Comparison of ENCODE assay signal across 14 cellular contexts in genomic region chr4:184402740-184403383, GRCh38.
A peak's percentile ranks its signal among the peaks of the same experiment; 100 is the strongest.
DNase-seq lines count a peak whose midpoint lies in the region; ATAC-seq, FAIRE-seq and TF ChIP-seq lines count a peak whose summit lies in the region.
"Had no signal": no experiment of that assay in that cellular context is flagged by ENCODE, and none has a peak within 500 bp of the region (broad histone marks: within the 10 kb centered on the region; RNA-seq: fewer than 3 reads in every experiment).

No MANE protein-coding gene starts in this region.

- DNase-seq in HepG2 (ENCODE audit: low spot score) (no peak), right lobe of liver (no peak), WTC11 (ENCODE audit: low spot score) (no peak), memory B cell (ENCODE audit: low spot score in 2 of 2) (no peak), NCI-H2081 treated with DMSO at 0.1 percent for 48 hours (lab: John Stamatoyannopoulos, UW) (no peak), cerebellar nuclear complex (lab: John Stamatoyannopoulos, UW) (no peak), SIG-M5 treated with dmso at 0.1 percent for 504 hours (lab: John Stamatoyannopoulos, UW; ENCODE audit: unreplicated experiment) (no peak)
- no peak for DNase-seq in effector CD8-positive, alpha-beta T cell (lab: John Stamatoyannopoulos, UW)
- DNase-seq: activated CD4-positive, CD25-positive, alpha-beta regulatory T cell treated with anti-CD3 and anti-CD28 coated beads, Interleukin-2, amount 50 U/mL, for 72 hours; activated T-cell treated with anti-CD3 and anti-CD28 coated beads for 4 hours; HCEC 1CT; NCI-H2029 treated with DMSO at 0.1 percent for 48 hours; NCI-H69; T-cell had no signal

- H3K4me2 ChIP-seq in HepG2 (ENCODE audit: low read depth, low read length) = no peak overlapping the region

- intact Hi-C loops in HepG2 (cut with micrococcal nuclease; ENCODE audit: unreplicated experiment) = no loop called here
- intact Hi-C loops in right lobe of liver (cut with DNase I) = no loop called here

- peaks cover 25 to 60% of the 10 kb centered on the region in 2 experiments for H3K36me3 ChIP-seq in HepG2 (replicated peaks in 1 of 2; ENCODE audit: control insufficient read depth in 1 of 2, insufficient read depth in 2 of 2, low read length in 2 of 2)
- peaks cover 5 to 54% (median 13%) of the 10 kb centered on the region in 4 donors for H3K36me3 ChIP-seq in right lobe of liver

- TF ChIP-seq EP300 in HepG2 (IDR thresholded peaks at IDR 0.05; ENCODE audit: low read depth in 2 of 2, low read length in 2 of 2) = no peak
- TF ChIP-seq EP300 in HepG2 (CRISPR knock-in tag; IDR thresholded peaks at IDR 0.05; ENCODE audit: borderline replicate concordance) = no peak

- FAIRE-seq in HepG2 (lab: Jason Lieb, UNC) = no peak

- H2AFZ ChIP-seq in HepG2 (ENCODE audit: low read length) = no peak overlapping the region

- no peaks in the 10 kb centered on the region for H4K20me1 ChIP-seq in HepG2 (ENCODE audit: insufficient read depth, low read length)

- no peaks in the 10 kb centered on the region for H3K27me3 ChIP-seq in HepG2 (ENCODE audit: control insufficient read depth in 1 of 2, insufficient read depth in 2 of 2, low read length in 2 of 2)
- no peaks in the 10 kb centered on the region for H3K27me3 ChIP-seq in right lobe of liver

- TF ChIP-seq CTCF in HepG2 (CRISPR knock-in tag; IDR thresholded peaks at IDR 0.05) (no peak), right lobe of liver (IDR thresholded peaks at IDR 0.05) (no peak), WTC11 (IDR thresholded peaks at IDR 0.05) (no peak)

- peaks cover 46% of the 10 kb centered on the region for H3K4me1 Mint-ChIP-seq in WTC11
- H3K4me1 Mint-ChIP-seq in memory B cell = peaks cover 16% of the 10 kb centered on the region

- H3K9me3 ChIP-seq in HepG2 (ENCODE audit: low read length) = no peaks in the 10 kb centered on the region
- H3K9me3 ChIP-seq in right lobe of liver = no peaks in the 10 kb centered on the region

- WGBS in HepG2 (ENCODE audit: low lambda C conversion rate) = 92% methylated on average over 14 of the region's 14 CpGs
- 83% methylated on average over 13 of the region's 14 CpGs for WGBS in right lobe of liver (ENCODE audit: insufficient coverage, low coverage, low lambda C conversion rate, missing lambda C conversion rate)

- H3K4me3 ChIP-seq in HepG2 (replicated peaks in 1 of 3; ENCODE audit: insufficient read depth in 1 of 3, low read depth in 2 of 3, low read length in 3 of 3) = no peak overlapping the region
- H3K4me3 ChIP-seq in right lobe of liver = no peak overlapping the region

- H3K27ac Mint-ChIP-seq in WTC11 = peak overlapping the region; percentile 99
- peak overlapping the region; percentile 41 for H3K27ac Mint-ChIP-seq in memory B cell

- no TSS peak for BruUV-seq in HepG2 (replicated peaks; lab: Mats Ljungman, UMichigan)

- H3K4me1 ChIP-seq in HepG2 (ENCODE audit: insufficient read depth, low read length) (no peaks in the 10 kb centered on the region), right lobe of liver (peaks cover 0 to 12% (median 0%) of the 10 kb centered on the region in 4 donors)

- POLR2A ChIA-PET in HepG2 (lab: Yijun Ruan, JAX) (no interaction called here), WTC11 (lab: Charles Lee) (no interaction called here)

- in situ Hi-C loops in HepG2 (cut with HindIII; ENCODE audit: extremely low pct_ligation_motif_present, low pct_unique_long_range_greater_than_20kb) = no loop called here

- no peak overlapping the region for H3K9ac ChIP-seq in HepG2 (ENCODE audit: insufficient read depth, low read depth, low read length)

- H3K27ac ChIP-seq in HepG2 (ENCODE audit: extremely low read length, insufficient read depth, low read length) = no peak overlapping the region
- H3K27ac ChIP-seq in right lobe of liver = no peak overlapping the region

- H3K9me3 Mint-ChIP-seq in WTC11 (no peaks in the 10 kb centered on the region), memory B cell (no peaks in the 10 kb centered on the region)
- H3K9me3 Mint-ChIP-seq: T-cell had no signal

- H3K4me3 Mint-ChIP-seq in WTC11 (no peak overlapping the region; the same call in 1 of the 2 replicates), memory B cell (no peak overlapping the region)
- H3K4me3 Mint-ChIP-seq: T-cell had no signal

- ATAC-seq in HepG2 (no peak), right lobe of liver (no peak), WTC11 (no peak), memory B cell (ENCODE audit: low read depth) (no peak)
- ATAC-seq: T-cell had no signal

- no peaks in the 10 kb centered on the region for H3K79me2 ChIP-seq in HepG2 (ENCODE audit: insufficient read depth, low read length)

- TF ChIP-seq RAD21 in HepG2 (CRISPR knock-in tag; IDR thresholded peaks at IDR 0.05) = no peak

- CTCF ChIA-PET in HepG2 (lab: Yijun Ruan, JAX; ENCODE audit: low intra/inter-chr PET ratio, low total read pairs) (no interaction called here), WTC11 (lab: Charles Lee) (interaction anchor here (1.8 kb wide), 1 partner anchor 139 kb away, joined by 5 read pairs; no protein-coding TSS in a partner anchor)

- H3K36me3 Mint-ChIP-seq in WTC11 = peaks cover 31% of the 10 kb centered on the region
- peaks cover 55% of the 10 kb centered on the region for H3K36me3 Mint-ChIP-seq in memory B cell

- TF ChIP-seq POLR2A in HepG2 (IDR thresholded peaks at IDR 0.05; ENCODE audit: insufficient read depth in 1 of 2, low read depth in 2 of 2, low read length in 2 of 2) (no peak), right lobe of liver (IDR thresholded peaks at IDR 0.05) (no peak)

- no peaks in the 10 kb centered on the region for H3K27me3 Mint-ChIP-seq in WTC11 (ENCODE audit: low read depth)
- H3K27me3 Mint-ChIP-seq in memory B cell = no peaks in the 10 kb centered on the region
- H3K27me3 Mint-ChIP-seq: T-cell had no signal

TF ChIP-seq in HepG2, 621 proteins besides CTCF, POLR2A, EP300 and RAD21:
- TF ChIP-seq NFE2 (CRISPR knock-in tag; IDR thresholded peaks at IDR 0.05) (no peak), E2F1 (CRISPR knock-in tag; IDR thresholded peaks at IDR 0.05) (no peak), MED1 (CRISPR knock-in tag; IDR thresholded peaks at IDR 0.05) (no peak), GZF1 (CRISPR knock-in tag; IDR thresholded peaks at IDR 0.05) (peak; percentile 98)

TF ChIP-seq in WTC11, 78 proteins besides CTCF, POLR2A, EP300 and RAD21:
- TF ChIP-seq TP53 (CRISPR knock-in tag; IDR thresholded peaks at IDR 0.05) (no peak), E2F4 (CRISPR knock-in tag; IDR thresholded peaks at IDR 0.05; ENCODE audit: borderline replicate concordance, low read depth) (no peak), AR (CRISPR knock-in tag; IDR thresholded peaks at IDR 0.05) (no peak)
